Comparison of ENCODE assay signal across 8 cellular contexts in genomic region chr1:109112056-109112651, GRCh38. TPM values are rescaled to one million over a fixed set of nuclear protein-coding genes. Genes with fewer than 3 reads are reported as not detected.
DNase-seq lines count a peak whose midpoint lies in the region; ATAC-seq and TF ChIP-seq lines count a peak whose summit lies in the region.

No MANE protein-coding gene starts in this region.

- peaks cover 10% of the 10 kb centered on the region for H3K4me1 ChIP-seq in osteoblast (ENCODE audit: insufficient read depth, low read length)

- H3K4me2 ChIP-seq in osteoblast (ENCODE audit: insufficient read depth, low read length), result peak overlapping the region; percentile 91

- no peaks in the 10 kb centered on the region for H3K36me3 ChIP-seq in osteoblast (ENCODE audit: insufficient read depth, low read length)

- DNase-seq in NCI-H345 (lab: John Stamatoyannopoulos, UW), result peak; percentile 38
- DNase-seq in NCI-H345 treated with DMSO at 0.1 percent for 48 hours (lab: John Stamatoyannopoulos, UW; ENCODE audit: unreplicated experiment), result no peak
- DNase-seq in SK-N-DZ (ENCODE audit: low spot score), result peak; percentile 42
- peak; percentile 60 for DNase-seq in fibroblast of mammary gland (ENCODE audit: low read depth)
- peak; percentile 87 for DNase-seq in osteoblast (ENCODE audit: insufficient read length, low spot score, missing footprints)
- DNase-seq in NCI-H2081 (lab: John Stamatoyannopoulos, UW), result no peak
- DNase-seq in activated CD4-positive, alpha-beta T cell treated with anti-CD3 and anti-CD28 coated beads, Interleukin-2, amount 50 U/mL, for 1 hour, result no peak

- H3K27ac ChIP-seq in osteoblast (ENCODE audit: low read depth, low read length), result peak overlapping the region; percentile 34

- TF ChIP-seq CTCF in fibroblast of mammary gland (conservative IDR thresholded peaks at IDR 0.05; ENCODE audit: control insufficient read depth, insufficient read depth, low read depth, low read length) (peak; percentile 50), osteoblast (IDR thresholded peaks at IDR 0.05; ENCODE audit: extremely low read depth, low read depth, low read length) (peak; percentile 39)

- ATAC-seq in HG02610 (IDR thresholded peaks at IDR 0.05; ENCODE audit: unreplicated experiment), result peak; percentile 36

- peaks cover 43% of the 10 kb centered on the region for H3K27me3 ChIP-seq in osteoblast (ENCODE audit: insufficient read depth, low read length)

- H2AFZ ChIP-seq in osteoblast (ENCODE audit: low read length), result peak overlapping the region; percentile 63

- no peaks in the 10 kb centered on the region for H3K9me3 ChIP-seq in osteoblast (ENCODE audit: low read depth, low read length)

- no peaks in the 10 kb centered on the region for H4K20me1 ChIP-seq in osteoblast (ENCODE audit: insufficient read depth, low read length)

- no peaks in the 10 kb centered on the region for H3K79me2 ChIP-seq in osteoblast (ENCODE audit: insufficient read depth, low read length)

- H3K4me3 ChIP-seq in fibroblast of mammary gland (ENCODE audit: control insufficient read depth, low read depth, low read length), result no peak overlapping the region
- peak overlapping the region; percentile 64 for H3K4me3 ChIP-seq in osteoblast (ENCODE audit: insufficient read depth, low read length)

RNA-seq across cellular contexts. Expression of gene ELAPOR1, which starts 1.8 kb away (rescaled TPM):
- polyA plus RNA-seq in SK-N-DZ (2014; cell fraction: cytosol; rRNA removed), result 7.3 and 15.2 TPM in 2 replicates
- polyA plus RNA-seq in SK-N-DZ (2014; cell fraction: nucleus; rRNA removed), result 5.7 and 19.4 TPM in 2 replicates
- 0.36 and 0.59 TPM in 2 replicates for total RNA-seq in osteoblast

RNA-seq across cellular contexts. Expression of gene TMEM167B, which starts 21.6 kb away (rescaled TPM):
- polyA plus RNA-seq in SK-N-DZ (2014; cell fraction: cytosol; rRNA removed), result 14.6 and 15.7 TPM in 2 replicates
- 7.7 and 8.0 TPM in 2 replicates for polyA plus RNA-seq in SK-N-DZ (2014; cell fraction: nucleus; rRNA removed)
- total RNA-seq in osteoblast, result 24.6 and 30.1 TPM in 2 replicates

RNA-seq across cellular contexts. Expression of gene TAF13, which starts 36.4 kb away (rescaled TPM):
- 23.5 and 30.8 TPM in 2 replicates for polyA plus RNA-seq in SK-N-DZ (2014; cell fraction: cytosol; rRNA removed)
- 2.3 and 6.4 TPM in 2 replicates for polyA plus RNA-seq in SK-N-DZ (2014; cell fraction: nucleus; rRNA removed)
- total RNA-seq in osteoblast, result 61.0 and 84.7 TPM in 2 replicates

Comparison
In these comparisons a context has a peak if more than half of its experiments do, and no peak if none do; other contexts are left out.
1. DNase-seq: peak in NCI-H345 (single experiment), SK-N-DZ (single experiment), fibroblast of mammary gland (single experiment) and osteoblast (single experiment); none in NCI-H345 treated with DMSO at 0.1 percent for 48 hours (single experiment), NCI-H2081 (0 of 2) and activated CD4-positive, alpha-beta T cell treated with anti-CD3 and anti-CD28 coated beads, Interleukin-2, amount 50 U/mL, for 1 hour (single experiment).